8 cellular contexts compared by ENCODE assay signal in the genomic region with DNA sequence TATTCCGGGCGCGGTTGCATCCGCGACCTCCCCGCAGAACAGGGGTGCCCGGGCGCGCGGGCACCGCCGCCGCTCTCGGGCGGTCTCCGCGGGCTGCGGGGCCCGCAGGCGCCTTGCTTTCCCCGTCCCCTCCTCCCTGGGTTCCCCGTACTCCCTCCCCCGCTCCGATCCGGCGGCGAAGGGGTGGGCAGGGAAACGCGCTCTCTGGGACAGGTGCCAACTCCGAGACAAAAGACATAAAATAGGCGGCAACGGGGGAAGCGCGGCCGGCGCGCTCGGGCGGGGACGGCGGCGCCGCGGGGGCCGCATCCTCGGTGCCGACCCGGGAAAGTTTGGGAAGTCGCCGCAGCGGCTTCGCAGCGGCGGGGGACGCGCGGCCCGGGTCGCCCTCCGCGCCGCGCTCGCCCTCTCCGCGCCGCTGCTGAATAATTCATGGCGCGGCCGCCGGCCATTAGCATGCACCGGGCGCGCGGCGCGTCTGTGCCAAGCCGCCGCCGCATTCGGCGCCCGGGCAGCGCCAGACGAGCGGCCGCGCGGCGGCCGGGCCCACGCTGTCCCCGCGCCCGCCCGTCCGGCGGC.
DNase-seq lines count a peak whose midpoint lies in the region; ATAC-seq and TF ChIP-seq lines count a peak whose summit lies in the region.

No MANE protein-coding gene starts in this region.

- TF ChIP-seq CTCF in AG04450 (IDR thresholded peaks at IDR 0.05; ENCODE audit: low read depth, low read length) = no peak
- TF ChIP-seq CTCF in lower lobe of right lung (IDR thresholded peaks at IDR 0.05) = no peak

- intact Hi-C loops in lower lobe of right lung (cut with DNase I) = no loop called here

- no peak overlapping the region for H3K27ac ChIP-seq in AG04450 (ENCODE audit: low read depth, low read length)
- no peak overlapping the region for H3K27ac ChIP-seq in ectodermal cell (ENCODE audit: insufficient read depth, low read depth, low read length, poor library complexity, severe bottlenecking)
- peak overlapping the region; percentile 98 for H3K27ac ChIP-seq in lower lobe of right lung

- CTCF ChIA-PET in AG04450 (lab: Charles Lee) = interaction anchor here (1.3 kb wide), 1 partner anchor 77 kb away, joined by 3 read pairs; no protein-coding TSS in a partner anchor

- H3K4me3 ChIP-seq in AG04450 (ENCODE audit: low read depth, low read length) = peak overlapping the region; percentile 86
- H3K4me3 ChIP-seq in ectodermal cell (ENCODE audit: insufficient read depth, low read depth, low read length) = peak overlapping the region; percentile 31
- H3K4me3 ChIP-seq in lower lobe of right lung = peak overlapping the region; percentile 93

- H3K36me3 ChIP-seq in ectodermal cell (ENCODE audit: control insufficient read depth, insufficient read depth, low read length) (no peaks in the 10 kb centered on the region), lower lobe of right lung (peaks cover 15% of the 10 kb centered on the region)

- DNase-seq in AG04450 (ENCODE audit: low read depth, low spot score) (peak; percentile 79), NCI-H2107 (lab: John Stamatoyannopoulos, UW) (peak; percentile 72), lower lobe of right lung (peak; percentile 91), NAMALWA (ENCODE audit: low spot score) (no peak)
- peak; percentile 63 to 73 for DNase-seq in activated CD4-positive, alpha-beta T cell treated with anti-CD3 and anti-CD28 coated beads for 4 hours
- peak; percentile 71 for DNase-seq in stimulated activated CD4-positive, alpha-beta T cell treated with anti-CD3 and anti-CD28 coated beads, Interleukin-4, amount 100 ng/mL, for 1 hour

- H3K27me3 ChIP-seq in AG04450 (ENCODE audit: control insufficient read depth, insufficient read depth, low read length) (no peaks in the 10 kb centered on the region), ectodermal cell (ENCODE audit: control insufficient read depth, insufficient read depth, low read length, poor library complexity, severe bottlenecking) (peaks cover 94% of the 10 kb centered on the region), lower lobe of right lung (ENCODE audit: low read depth) (no peaks in the 10 kb centered on the region)

- H3K9me3 ChIP-seq in AG04450 (ENCODE audit: control insufficient read depth, insufficient read depth, low read length) (no peaks in the 10 kb centered on the region; the same call in 1 of the 2 replicates), ectodermal cell (ENCODE audit: control insufficient read depth, low read length) (no peaks in the 10 kb centered on the region), lower lobe of right lung (no peaks in the 10 kb centered on the region)

- WGBS in ectodermal cell, 2 experiments = 0 to 1% methylated on average over 98 of the region's 98 CpGs

- H3K4me1 ChIP-seq in ectodermal cell (ENCODE audit: control insufficient read depth, insufficient read depth, low read length) (no peaks in the 10 kb centered on the region), lower lobe of right lung (peaks cover 55% of the 10 kb centered on the region)

- POLR2A ChIA-PET in AG04450 (lab: Yijun Ruan, JAX) = no interaction called here

- ATAC-seq in GM21360 (IDR thresholded peaks at IDR 0.05; ENCODE audit: unreplicated experiment) = peak; percentile 16
- ATAC-seq in lower lobe of right lung = peak; percentile 37 to 61

Comparison
In these comparisons a context has a peak if more than half of its experiments do, and no peak if none do; other contexts are left out.
1. H3K4me3 ChIP-seq: peak in every context shown above with its lines; median percentile 93 in lower lobe of right lung; 86 in AG04450; 31 in ectodermal cell.